In genomic region chr3:20680990-20681628, GRCh38 we compare ENCODE assay signal across 1 cellular context.
TF ChIP-seq lines count a peak whose summit lies in the region.

No MANE protein-coding gene starts in this region.

TF ChIP-seq in K562, 482 proteins besides CTCF, POLR2A, EP300 and RAD21 (continued from another document):
- TF ChIP-seq USF1 (CRISPR knock-in tag; IDR thresholded peaks at IDR 0.05), result no peak
- TF ChIP-seq BHLHE40 (IDR thresholded peaks at IDR 0.05; ENCODE audit: low read length), result no peak
- no peak for TF ChIP-seq DLX4 (CRISPR knock-in tag; IDR thresholded peaks at IDR 0.05)
- TF ChIP-seq ZNF592 (IDR thresholded peaks at IDR 0.05), result no peak
- no peak for TF ChIP-seq ZNF785 (CRISPR knock-in tag; IDR thresholded peaks at IDR 0.05)
- no peak for TF ChIP-seq ZHX1 (conservative IDR thresholded peaks at IDR 0.05; ENCODE audit: low read length)
- no peak for TF ChIP-seq STAG1 (CRISPR knock-in tag; IDR thresholded peaks at IDR 0.05; ENCODE audit: borderline replicate concordance)
